In genomic region chr6:156883497-156884252, GRCh38 we compare ENCODE assay signal across 8 cellular contexts.
DNase-seq lines count a peak whose midpoint lies in the region; ATAC-seq and TF ChIP-seq lines count a peak whose summit lies in the region.

No MANE protein-coding gene starts in this region.

- peaks cover 86% of the 10 kb centered on the region for H3K4me1 Mint-ChIP-seq in activated B cell treated with CpG ODN at 0.5 μM for 24 hours

- H3K27ac Mint-ChIP-seq in activated B cell treated with CpG ODN at 0.5 μM for 24 hours: peak overlapping the region; percentile 43

- H3K36me3 ChIP-seq in mucosa of descending colon (ENCODE audit: low read depth) (no peaks in the 10 kb centered on the region), WERI-Rb-1 (no peaks in the 10 kb centered on the region; the same call in none of the 2 replicates)

- intact Hi-C loops in activated B cell treated with CpG ODN at 0.5 μM for 24 hours (cut with micrococcal nuclease): loop anchor here (2.0 kb wide), 1 partner anchor 15 kb away; no protein-coding TSS in a partner anchor
- intact Hi-C loops in mucosa of descending colon (cut with DNase I, micrococcal nuclease): no loop called here

- H3K27me3 Mint-ChIP-seq in activated B cell treated with CpG ODN at 0.5 μM for 24 hours: no peaks in the 10 kb centered on the region

- H3K9me3 Mint-ChIP-seq in activated B cell treated with CpG ODN at 0.5 μM for 24 hours: no peaks in the 10 kb centered on the region

- H3K27me3 ChIP-seq in WERI-Rb-1 (ENCODE audit: insufficient read depth, low read depth, severe bottlenecking): no peaks in the 10 kb centered on the region

- CTCF ChIA-PET in activated B cell treated with CpG ODN at 0.5 μM for 24 hours (lab: Charles Lee): interaction anchor here (1.4 kb wide), 1 partner anchor 69 kb away, joined by 3 read pairs; no protein-coding TSS in a partner anchor

- peaks cover 17% of the 10 kb centered on the region for H3K4me1 ChIP-seq in mucosa of descending colon (ENCODE audit: low read depth)

- no peak overlapping the region for H3K4me3 ChIP-seq in mucosa of descending colon
- H3K4me3 ChIP-seq in WERI-Rb-1 (ENCODE audit: low read depth, low read length): no peak overlapping the region

- peak overlapping the region; percentile 44 for H3K4me3 Mint-ChIP-seq in activated B cell treated with CpG ODN at 0.5 μM for 24 hours

- no peak overlapping the region for H3K27ac ChIP-seq in WERI-Rb-1

- ATAC-seq in HG02852 (IDR thresholded peaks at IDR 0.05; ENCODE audit: unreplicated experiment) (peak; percentile 37), activated B cell treated with CpG ODN at 0.5 μM for 24 hours (ENCODE audit: low read depth) (peak; percentile 46), mucosa of descending colon (peak; percentile 96), GM18517 (IDR thresholded peaks at IDR 0.05; ENCODE audit: unreplicated experiment) (no peak), GM21447 (IDR thresholded peaks at IDR 0.05; ENCODE audit: unreplicated experiment) (no peak), GM21576 (IDR thresholded peaks at IDR 0.05; ENCODE audit: unreplicated experiment) (no peak)

- DNase-seq in CD1c-positive myeloid dendritic cell (ENCODE audit: extremely low spot score) (peak; percentile 50), activated B cell treated with CpG ODN at 0.5 μM for 24 hours (no peak), mucosa of descending colon (peak in 2 of 3 donors; percentile 62), WERI-Rb-1 (no peak)

- peaks cover 14% of the 10 kb centered on the region for H3K36me3 Mint-ChIP-seq in activated B cell treated with CpG ODN at 0.5 μM for 24 hours (ENCODE audit: low read depth)

- TF ChIP-seq CTCF in activated B cell treated with CpG ODN at 0.5 μM for 24 hours (IDR thresholded peaks at IDR 0.05) (no peak), mucosa of descending colon (IDR thresholded peaks at IDR 0.05) (no peak), WERI-Rb-1 (IDR thresholded peaks at IDR 0.05; ENCODE audit: low read depth, low read length) (no peak)

- H3K9me3 ChIP-seq in mucosa of descending colon (no peaks in the 10 kb centered on the region), WERI-Rb-1 (ENCODE audit: severe bottlenecking) (no peaks in the 10 kb centered on the region)

- POLR2A ChIA-PET in activated B cell treated with CpG ODN at 0.5 μM for 24 hours (lab: Charles Lee): interaction anchor here (1.2 kb wide), 1 partner anchor 186 kb away, joined by 3 read pairs; no protein-coding TSS in a partner anchor

Comparison
In these comparisons a context has a peak if more than half of its experiments do, and no peak if none do; other contexts are left out.
1. DNase-seq: peak in CD1c-positive myeloid dendritic cell (single experiment) and mucosa of descending colon (2 of 3); none in activated B cell treated with CpG ODN at 0.5 μM for 24 hours (single experiment) and WERI-Rb-1 (single experiment).
2. ATAC-seq: peak in HG02852 (single experiment), activated B cell treated with CpG ODN at 0.5 μM for 24 hours (single experiment) and mucosa of descending colon (single experiment); none in GM18517 (single experiment), GM21447 (single experiment) and GM21576 (single experiment).